Comparison of ENCODE assay signal across 14 cellular contexts in the genomic region with DNA sequence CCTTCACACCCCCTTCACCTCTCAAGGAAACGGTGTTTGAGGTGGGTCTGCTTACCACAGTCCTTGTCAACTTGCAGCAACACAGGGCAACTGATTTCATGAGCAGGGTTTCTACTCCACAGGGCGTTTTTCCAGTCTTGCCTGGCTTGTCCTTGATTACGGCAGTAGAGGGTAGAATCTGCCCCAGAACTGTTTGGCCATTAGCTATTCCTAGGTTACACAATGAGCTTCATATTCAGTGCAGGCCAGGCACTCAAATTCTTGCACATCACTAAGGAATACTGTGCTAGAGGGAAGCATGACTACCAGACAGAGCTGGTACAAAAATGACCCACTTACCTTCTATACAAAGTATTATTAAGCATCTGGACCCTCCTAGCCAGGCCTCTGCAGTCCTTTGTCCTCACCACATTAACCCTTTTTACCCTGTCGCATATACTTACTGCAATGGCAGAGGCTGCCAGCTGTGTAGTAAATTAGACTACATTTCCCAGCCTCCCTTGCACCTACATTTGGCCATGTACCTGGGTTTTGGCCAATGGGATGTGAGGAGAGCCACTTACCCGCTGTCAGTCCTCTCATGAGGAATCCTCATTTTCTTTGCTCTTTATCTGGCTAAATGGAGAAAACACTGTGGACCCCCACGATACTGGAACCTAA.
DNase-seq lines count a peak whose midpoint lies in the region; ATAC-seq, FAIRE-seq and TF ChIP-seq lines count a peak whose summit lies in the region.
"Had no signal": no experiment of that assay in that cellular context is flagged by ENCODE, and none has a peak within 500 bp of the region (broad histone marks: within the 10 kb centered on the region; RNA-seq: fewer than 3 reads in every experiment).

No MANE protein-coding gene starts in this region.

- H3K14ac ChIP-seq in H1 (ENCODE audit: insufficient read length): no peak overlapping the region

- H2BK12ac ChIP-seq in H1 (ENCODE audit: low read depth, low read length): no peak overlapping the region

- intact Hi-C loops in mucosa of descending colon (cut with DNase I, micrococcal nuclease): no loop called here

- no peaks in the 10 kb centered on the region for H3K79me2 ChIP-seq in H1 (ENCODE audit: control insufficient read depth in 1 of 2, insufficient read depth in 2 of 2, low read length in 2 of 2)

- H3K23ac ChIP-seq in H1 (ENCODE audit: insufficient read length): no peak overlapping the region

- DNase-seq in GM13977 (ENCODE audit: low spot score): peak; percentile 5
- peak; percentile 35 for DNase-seq in M059J (ENCODE audit: low read depth)
- DNase-seq in H1 (ENCODE audit: low read depth in 1 of 2, low spot score in 2 of 2): no peak
- peak; percentile 19 for DNase-seq in midbrain (lab: John Stamatoyannopoulos, UW)
- DNase-seq in LoVo (ENCODE audit: low spot score): no peak
- DNase-seq in erythroblast (lab: John Stamatoyannopoulos, UW): no peak
- DNase-seq in GM10266 (ENCODE audit: extremely low spot score): no peak
- DNase-seq in mucosa of descending colon: no peak
- DNase-seq: activated naive CD4-positive, alpha-beta T cell treated with anti-CD3 and anti-CD28 coated beads for 36 hours; NCI-H1105 treated with DMSO at 0.1 percent for 48 hours; OCI-M1; pancreas; stimulated activated CD4-positive, alpha-beta T cell treated with anti-CD3 and anti-CD28 coated beads, Interleukin-12 subunit alpha, Interleukin-12 subunit beta, amount 100 ng/mL, for 4 hours had no signal

- no peak overlapping the region for H4K8ac ChIP-seq in H1 (ENCODE audit: extremely low read depth, insufficient read depth, low read length)

- no peak overlapping the region for H3K4ac ChIP-seq in H1 (replicated peaks; ENCODE audit: insufficient read length, low read depth, low read length)

- H3K9me3 ChIP-seq in H1 (ENCODE audit: insufficient read depth in 2 of 2, low read depth in 1 of 2, low read length in 1 of 2): no peaks in the 10 kb centered on the region
- H3K9me3 ChIP-seq in mucosa of descending colon: no peaks in the 10 kb centered on the region
- H3K9me3 ChIP-seq: pancreas had no signal

- no peak overlapping the region for H3K9ac ChIP-seq in H1 (replicated peaks in 1 of 4; ENCODE audit: extremely low read depth in 1 of 4, low read depth in 3 of 4, low read length in 3 of 4)

- WGBS in H1 (ENCODE audit: extremely low coverage in 1 of 2, insufficient coverage in 1 of 2, insufficient read length in 1 of 2, insufficient replicate concordance in 2 of 2, low coverage in 1 of 2, low lambda C conversion rate in 2 of 2, missing lambda C conversion rate in 1 of 2), 2 experiments: 65% methylated on average over 6 of the region's 6 CpGs; no CpG with 5 or more reads in 1 of the 2 experiments

- FAIRE-seq in H1 (lab: Jason Lieb, UNC): peak; percentile 89
- FAIRE-seq: D721Med, pancreas had no signal

- no peak for TF ChIP-seq EP300 in H1 (IDR thresholded peaks at IDR 0.05; ENCODE audit: borderline replicate concordance in 1 of 2, low read depth in 2 of 2, low read length in 2 of 2)

- H3K18ac ChIP-seq in H1 (ENCODE audit: extremely low read depth, low read length): no peak overlapping the region

- H2AFZ ChIP-seq in H1 (ENCODE audit: low read length): peak overlapping the region; percentile 98

- H3K36me3 ChIP-seq in H1 (ENCODE audit: control insufficient read depth in 2 of 4, insufficient read depth in 4 of 4, low read length in 3 of 4): no peaks in the 10 kb centered on the region
- no peaks in the 10 kb centered on the region for H3K36me3 ChIP-seq in mucosa of descending colon (ENCODE audit: low read depth)
- H3K36me3 ChIP-seq: pancreas had no signal

- no peak overlapping the region for H2BK5ac ChIP-seq in H1 (ENCODE audit: low read depth, low read length)

- H4K20me1 ChIP-seq in H1 (replicated peaks in 1 of 2; ENCODE audit: control insufficient read depth in 1 of 2, insufficient read depth in 2 of 2, low read length in 2 of 2): no peaks in the 10 kb centered on the region

- no peaks in the 10 kb centered on the region for H3K27me3 ChIP-seq in H1 (replicated peaks in 1 of 4; ENCODE audit: control insufficient read depth in 3 of 4, extremely low read depth in 1 of 4, insufficient read depth in 3 of 4, low read length in 3 of 4)
- H3K27me3 ChIP-seq: pancreas had no signal

- no peaks in the 10 kb centered on the region; the same call in 1 of the 2 replicates for H3K23me2 ChIP-seq in H1 (ENCODE audit: low read depth, low read length)

- no peak overlapping the region; a peak in 1 of 4 replicates for H3K4me2 ChIP-seq in H1 (ENCODE audit: insufficient read depth in 1 of 2, low read depth in 2 of 2, low read length in 2 of 2)

- no peak overlapping the region for H2BK20ac ChIP-seq in H1 (ENCODE audit: low read length)

- no peak overlapping the region for H3K27ac ChIP-seq in H1 (ENCODE audit: low read depth, low read length)
- H3K27ac ChIP-seq: pancreas had no signal

- H3K4me1 ChIP-seq in H1 (replicated peaks in 1 of 4; ENCODE audit: control insufficient read depth in 3 of 4, insufficient read depth in 4 of 4, low read length in 3 of 4) (no peaks in the 10 kb centered on the region; a peak in 1 of 7 replicates), mucosa of descending colon (ENCODE audit: low read depth) (peaks cover 8% of the 10 kb centered on the region)
- H3K4me1 ChIP-seq: pancreas had no signal

- H4K5ac ChIP-seq in H1 (ENCODE audit: insufficient read length, low read depth, low read length): no peak overlapping the region

- CTCF ChIA-PET in H1 (lab: Charles Lee; ENCODE audit: partially characterized antibody): interaction anchor here (0.9 to 1.3 kb wide), 4 partner anchors 9 to 146 kb away, joined by 3 read pairs; no protein-coding TSS in a partner anchor

- POLR2A ChIA-PET in H1 (lab: Charles Lee; ENCODE audit: partially characterized antibody): no interaction called here

- H3K79me1 ChIP-seq in H1 (ENCODE audit: low read depth, low read length): no peaks in the 10 kb centered on the region

- in situ Hi-C loops in GM13977 (cut with MboI; ENCODE audit: low pct_unique_long_range_greater_than_20kb, low sequenced_read_pairs, unreplicated experiment): no loop called here

- H3K4me3 ChIP-seq in H1 (ENCODE audit: extremely low read depth in 1 of 4, insufficient read depth in 2 of 4, low read depth in 3 of 4, low read length in 4 of 4) (peak overlapping the region in 1 of 4 experiments; percentile 12; a peak in 1 of 8 replicates), mucosa of descending colon (no peak overlapping the region)
- H3K4me3 ChIP-seq: pancreas had no signal

- H3K56ac ChIP-seq in H1 (replicated peaks; ENCODE audit: insufficient read length, low read depth, low read length): no peak overlapping the region

- ATAC-seq in mucosa of descending colon: no peak
- ATAC-seq: pancreas had no signal

- H2AK5ac ChIP-seq in H1 (ENCODE audit: low read depth, low read length): no peak overlapping the region

- no peak overlapping the region for H2BK15ac ChIP-seq in H1 (ENCODE audit: low read length)

- no peak overlapping the region for H4K91ac ChIP-seq in H1 (replicated peaks; ENCODE audit: insufficient read length, low read length)

- no peak overlapping the region for H2BK120ac ChIP-seq in H1 (replicated peaks; ENCODE audit: low read depth, low read length)

- TF ChIP-seq POLR2A in H1 (IDR thresholded peaks at IDR 0.05; ENCODE audit: control extremely low read depth in 1 of 2, low read depth in 2 of 2, low read length in 2 of 2): no peak
- no peak for TF ChIP-seq POLR2A in erythroblast (IDR thresholded peaks at IDR 0.05; ENCODE audit: low read length)

- TF ChIP-seq CTCF in GM13977 (IDR thresholded peaks at IDR 0.05; ENCODE audit: extremely low read depth, insufficient read depth, missing control alignments) (no peak), H1 (IDR thresholded peaks at IDR 0.05; ENCODE audit: control extremely low read depth in 1 of 3, insufficient read depth in 1 of 3, low read depth in 1 of 3, low read length in 3 of 3) (no peak), GM10266 (IDR thresholded peaks at IDR 0.05; ENCODE audit: control insufficient read depth, insufficient read depth, low read depth, missing control alignments) (no peak), mucosa of descending colon (IDR thresholded peaks at IDR 0.05) (no peak)

- TF ChIP-seq RAD21 in H1 (IDR thresholded peaks at IDR 0.05 in 1 of 2, conservative IDR thresholded peaks at IDR 0.05 in 1 of 2; ENCODE audit: low read depth in 2 of 2, low read length in 2 of 2): no peak

TF ChIP-seq in H1, 55 proteins besides CTCF, POLR2A, EP300 and RAD21:
- TF ChIP-seq YY1 (IDR thresholded peaks at IDR 0.05; ENCODE audit: low read depth, low read length) (peak; percentile 88), SIX5 (IDR thresholded peaks at IDR 0.05; ENCODE audit: low read depth, low read length) (peak; percentile 69), KDM4A (IDR thresholded peaks at IDR 0.05; ENCODE audit: low read depth, low read length, severe bottlenecking) (no peak)

Comparison
In these comparisons a context has a peak if more than half of its experiments do, and no peak if none do; other contexts are left out.
1. DNase-seq: peak in GM13977 (single experiment), M059J (single experiment) and midbrain (single experiment); none in H1 (0 of 2), LoVo (single experiment), erythroblast (0 of 2), GM10266 (single experiment) and mucosa of descending colon (0 of 3).